Comparison of ENCODE assay signal across 9 cellular contexts in genomic region chr3:138433892-138434275, GRCh38. TPM values are rescaled to one million over a fixed set of nuclear protein-coding genes. Genes with fewer than 3 reads are reported as not detected.
DNase-seq lines count a peak whose midpoint lies in the region; ATAC-seq and TF ChIP-seq lines count a peak whose summit lies in the region.
"Had no signal": no experiment of that assay in that cellular context is flagged by ENCODE, and none has a peak within 500 bp of the region (broad histone marks: within the 10 kb centered on the region; RNA-seq: fewer than 3 reads in every experiment).

No MANE protein-coding gene starts in this region.

- H3K9me3 ChIP-seq in right lobe of liver (no peaks in the 10 kb centered on the region), stomach (no peaks in the 10 kb centered on the region)

- intact Hi-C loops in activated CD4-positive, alpha-beta T cell treated with anti-CD3 and anti-CD28 coated beads, Interleukin-2, amount 10 ng/mL, durations not matched to agents 24 days and 14 days (cut with micrococcal nuclease), result no loop called here
- intact Hi-C loops in right lobe of liver (cut with DNase I) (no loop called here), stomach (cut with DNase I; ENCODE audit: low total_unique reads) (no loop called here)

- H3K9me3 Mint-ChIP-seq in activated CD4-positive, alpha-beta T cell treated with anti-CD3 and anti-CD28 coated beads, Interleukin-2, amount 10 ng/mL, durations not matched to agents 24 days and 14 days, result no peaks in the 10 kb centered on the region
- no peaks in the 10 kb centered on the region for H3K9me3 Mint-ChIP-seq in activated naive CD8-positive, alpha-beta T cell treated with anti-CD3 and anti-CD28 coated beads for 36 hours

- no peak for ATAC-seq in right lobe of liver
- no peak for ATAC-seq in HG02763 (IDR thresholded peaks at IDR 0.05; ENCODE audit: unreplicated experiment)
- ATAC-seq in GM18517 (IDR thresholded peaks at IDR 0.05; ENCODE audit: unreplicated experiment), result no peak

- peaks cover 59% of the 10 kb centered on the region for H3K27me3 Mint-ChIP-seq in activated CD4-positive, alpha-beta T cell treated with anti-CD3 and anti-CD28 coated beads, Interleukin-2, amount 10 ng/mL, durations not matched to agents 24 days and 14 days
- peaks cover 74% of the 10 kb centered on the region for H3K27me3 Mint-ChIP-seq in activated naive CD8-positive, alpha-beta T cell treated with anti-CD3 and anti-CD28 coated beads for 36 hours

- no peaks in the 10 kb centered on the region for H3K36me3 ChIP-seq in right lobe of liver
- no peaks in the 10 kb centered on the region for H3K36me3 ChIP-seq in stomach

- TF ChIP-seq POLR2A in right lobe of liver (IDR thresholded peaks at IDR 0.05) (no peak), stomach (IDR thresholded peaks at IDR 0.05) (no peak)

- DNase-seq in activated CD4-positive, alpha-beta T cell treated with anti-CD3 and anti-CD28 coated beads, Interleukin-2, amount 10 ng/mL, durations not matched to agents 24 days and 14 days, result no peak
- DNase-seq in activated CD4-positive, alpha-beta T cell treated with anti-CD3 and anti-CD28 coated beads, Interleukin-2, amount 50 U/mL, for 48 hours, result no peak
- no peak for DNase-seq in activated naive CD8-positive, alpha-beta T cell treated with anti-CD3 and anti-CD28 coated beads for 36 hours
- DNase-seq in right lobe of liver (no peak), stomach (no peak), H4 (ENCODE audit: low spot score) (no peak)
- DNase-seq: NCI-H187 treated with DMSO at 0.1 percent for 48 hours had no signal

- H3K4me3 Mint-ChIP-seq in activated CD4-positive, alpha-beta T cell treated with anti-CD3 and anti-CD28 coated beads, Interleukin-2, amount 10 ng/mL, durations not matched to agents 24 days and 14 days, result peak overlapping the region; percentile 82
- H3K4me3 Mint-ChIP-seq in activated naive CD8-positive, alpha-beta T cell treated with anti-CD3 and anti-CD28 coated beads for 36 hours, result peak overlapping the region; percentile 67

- H3K36me3 Mint-ChIP-seq in activated CD4-positive, alpha-beta T cell treated with anti-CD3 and anti-CD28 coated beads, Interleukin-2, amount 10 ng/mL, durations not matched to agents 24 days and 14 days (ENCODE audit: low read depth), result no peaks in the 10 kb centered on the region
- H3K36me3 Mint-ChIP-seq in activated naive CD8-positive, alpha-beta T cell treated with anti-CD3 and anti-CD28 coated beads for 36 hours, result no peaks in the 10 kb centered on the region

- H3K4me1 ChIP-seq in right lobe of liver, result peaks cover 0 to 14% (median 0%) of the 10 kb centered on the region in 4 donors
- peaks cover 19 to 30% (median 24%) of the 10 kb centered on the region in 4 donors for H3K4me1 ChIP-seq in stomach

- TF ChIP-seq CTCF in right lobe of liver (IDR thresholded peaks at IDR 0.05) (no peak), stomach (IDR thresholded peaks at IDR 0.05) (no peak)

- 5% methylated on average over 16 of the region's 16 CpGs for WGBS in right lobe of liver (ENCODE audit: insufficient coverage, low coverage, low lambda C conversion rate, missing lambda C conversion rate)
- 30 to 49% (median 43%) methylated on average over 16 of the region's 16 CpGs for WGBS in stomach, 5 donors

- H3K4me3 ChIP-seq in right lobe of liver, result peak overlapping the region in 2 of 3 donors; percentile 32 to 46
- peak overlapping the region in 3 of 4 donors; percentile 58 to 76 (median 61) for H3K4me3 ChIP-seq in stomach

- H3K27ac Mint-ChIP-seq in activated CD4-positive, alpha-beta T cell treated with anti-CD3 and anti-CD28 coated beads, Interleukin-2, amount 10 ng/mL, durations not matched to agents 24 days and 14 days, result no peak overlapping the region
- H3K27ac Mint-ChIP-seq in activated naive CD8-positive, alpha-beta T cell treated with anti-CD3 and anti-CD28 coated beads for 36 hours, result no peak overlapping the region

- peaks cover 0 to 20% of the 10 kb centered on the region in 2 donors for H3K27me3 ChIP-seq in right lobe of liver
- H3K27me3 ChIP-seq in stomach, result peaks cover 0 to 58% (median 15%) of the 10 kb centered on the region in 3 donors

- H3K4me1 Mint-ChIP-seq in activated CD4-positive, alpha-beta T cell treated with anti-CD3 and anti-CD28 coated beads, Interleukin-2, amount 10 ng/mL, durations not matched to agents 24 days and 14 days, result peaks cover 7% of the 10 kb centered on the region
- H3K4me1 Mint-ChIP-seq in activated naive CD8-positive, alpha-beta T cell treated with anti-CD3 and anti-CD28 coated beads for 36 hours, result peaks cover 6% of the 10 kb centered on the region

- H3K27ac ChIP-seq in right lobe of liver, result no peak overlapping the region
- H3K27ac ChIP-seq in stomach, result peak overlapping the region in 3 of 5 donors; percentile 4 to 64 (median 54)

- TF ChIP-seq EP300 in stomach (IDR thresholded peaks at IDR 0.05), result no peak

RNA-seq across cellular contexts. Expression of gene ESYT3, which starts 0.5 kb away (rescaled TPM):
- total RNA-seq in activated CD4-positive, alpha-beta T cell treated with anti-CD3 and anti-CD28 coated beads, Interleukin-2, amount 10 ng/mL, durations not matched to agents 24 days and 14 days, result 0.17 and 0.23 TPM in 2 replicates
- total RNA-seq in activated naive CD8-positive, alpha-beta T cell treated with anti-CD3 and anti-CD28 coated beads for 36 hours, result under 1 TPM; 0.21 to 0.52 TPM
- total RNA-seq in right lobe of liver (under 1 TPM in 5 of 6 experiments, not detected in 1; 0.05 to 0.92 (median 0.29) TPM), stomach (1 to 10 TPM in 4 of 5 donors, not detected in 1; 2.8 to 7.1 (median 4.2) TPM)
- under 1 TPM; 0.44 to 0.53 (median 0.46) TPM for polyA plus RNA-seq in stomach
- total RNA-seq in H4 (2014; rRNA removed; shearing (Covaris generic)), result 0.02 and 0.17 TPM in 2 replicates

Comparison
In these comparisons a context has a peak if more than half of its experiments do, and no peak if none do; other contexts are left out.
1. H3K27ac ChIP-seq: peak in stomach (3 of 5); none in right lobe of liver (0 of 3).